Comparison of ENCODE assay signal across 8 cellular contexts in genomic region chr14:39430762-39431415, GRCh38. TPM values are rescaled to one million over a fixed set of nuclear protein-coding genes. Genes with fewer than 3 reads are reported as not detected.
A peak's percentile ranks its signal among the peaks of the same experiment; 100 is the strongest.
DNase-seq lines count a peak whose midpoint lies in the region; ATAC-seq and TF ChIP-seq lines count a peak whose summit lies in the region.

No MANE protein-coding gene starts in this region.

- no peaks in the 10 kb centered on the region for H3K36me3 ChIP-seq in IMR-90 (ENCODE audit: control insufficient read depth, insufficient read depth, low read length)

- H4K5ac ChIP-seq in IMR-90 (ENCODE audit: low read depth, low read length): no peak overlapping the region

- peak overlapping the region; percentile 38 for H3K27ac ChIP-seq in IMR-90 (ENCODE audit: insufficient read depth, low read length)

- no peak overlapping the region for H4K8ac ChIP-seq in IMR-90 (ENCODE audit: low read depth in 2 of 2, low read length in 2 of 2)

- no peak for ATAC-seq in IMR-90 (ENCODE audit: low read depth)

- peak overlapping the region; percentile 60 for H3K4me3 ChIP-seq in IMR-90 (ENCODE audit: insufficient read depth, low read depth, low read length)

- H2BK120ac ChIP-seq in IMR-90 (ENCODE audit: low read depth, low read length): no peak overlapping the region

- peak overlapping the region; percentile 30; the same call in 1 of the 2 replicates for H3K56ac ChIP-seq in IMR-90 (ENCODE audit: extremely low read depth, insufficient read depth, low read length)

- H3K4me3 Mint-ChIP-seq in activated CD4-positive, alpha-beta T cell treated with anti-CD3 and anti-CD28 coated beads, Interleukin-2, amount 10 ng/mL, durations not matched to agents 7 days and 5 days: peak overlapping the region; percentile 96
- H3K4me3 Mint-ChIP-seq in activated naive CD8-positive, alpha-beta T cell: peak overlapping the region; percentile 99
- peak overlapping the region; percentile 97 for H3K4me3 Mint-ChIP-seq in stimulated activated naive CD8-positive, alpha-beta T cell treated with anti-CD3 and anti-CD28 coated beads, Interleukin-15, Interleukin-2, amounts not matched to agents 100 ng/mL and 50 ng/mL, for 24 hours

- peak overlapping the region; percentile 76 for H3K4me2 ChIP-seq in IMR-90 (ENCODE audit: low read depth, low read length)

- H3K14ac ChIP-seq in IMR-90 (replicated peaks; ENCODE audit: low read depth, low read length): no peak overlapping the region; the same call in 1 of the 2 replicates

- peaks cover 10 to 33% of the 10 kb centered on the region in 2 experiments for H3K79me1 ChIP-seq in IMR-90 (ENCODE audit: low read depth in 1 of 2, low read length in 2 of 2)

- peaks cover 21% of the 10 kb centered on the region; the same call in 1 of the 2 replicates for H4K20me1 ChIP-seq in IMR-90 (ENCODE audit: insufficient read depth, low read length)

- TF ChIP-seq POLR2A in IMR-90 (IDR thresholded peaks at IDR 0.05; ENCODE audit: low read depth, low read length): no peak

- intact Hi-C loops in IMR-90 (cut with micrococcal nuclease): loop anchor here (1.0 to 5.0 kb wide), 3 partner anchors 164 to 324 kb away; partner anchors contain the start of gene TRAPPC6B

- no peak overlapping the region for H2BK15ac ChIP-seq in IMR-90 (ENCODE audit: low read depth, low read length)

- 93% methylated on average over 2 of the region's 19 CpGs; no CpG with 5 or more reads in 1 of the 2 experiments for WGBS in IMR-90 (ENCODE audit: extremely low coverage in 2 of 2, insufficient read length in 1 of 2), 2 experiments

- TF ChIP-seq RAD21 in IMR-90 (IDR thresholded peaks at IDR 0.05; ENCODE audit: low read length): no peak

- no peaks in the 10 kb centered on the region for H3K27me3 ChIP-seq in IMR-90 (ENCODE audit: control insufficient read depth, insufficient read depth, low read length)

- peak overlapping the region; percentile 97 for H3K27ac Mint-ChIP-seq in activated CD4-positive, alpha-beta T cell treated with anti-CD3 and anti-CD28 coated beads, Interleukin-2, amount 10 ng/mL, durations not matched to agents 7 days and 5 days
- H3K27ac Mint-ChIP-seq in activated naive CD8-positive, alpha-beta T cell: peak overlapping the region; percentile 93
- H3K27ac Mint-ChIP-seq in stimulated activated naive CD8-positive, alpha-beta T cell treated with anti-CD3 and anti-CD28 coated beads, Interleukin-15, Interleukin-2, amounts not matched to agents 100 ng/mL and 50 ng/mL, for 24 hours: peak overlapping the region; percentile 92

- H3K9me1 ChIP-seq in IMR-90 (ENCODE audit: insufficient read depth, low read length): no peaks in the 10 kb centered on the region

- H2BK5ac ChIP-seq in IMR-90 (ENCODE audit: low read depth, low read length, poor library complexity, severe bottlenecking): no peak overlapping the region

- no peaks in the 10 kb centered on the region for H3K9me3 Mint-ChIP-seq in activated CD4-positive, alpha-beta T cell treated with anti-CD3 and anti-CD28 coated beads, Interleukin-2, amount 10 ng/mL, durations not matched to agents 7 days and 5 days
- no peaks in the 10 kb centered on the region for H3K9me3 Mint-ChIP-seq in activated naive CD8-positive, alpha-beta T cell (ENCODE audit: low read depth)
- H3K9me3 Mint-ChIP-seq in stimulated activated naive CD8-positive, alpha-beta T cell treated with anti-CD3 and anti-CD28 coated beads, Interleukin-15, Interleukin-2, amounts not matched to agents 100 ng/mL and 50 ng/mL, for 24 hours: no peaks in the 10 kb centered on the region

- H3K18ac ChIP-seq in IMR-90 (ENCODE audit: low read depth, low read length): no peak overlapping the region

- peaks cover 7% of the 10 kb centered on the region for H3K36me3 Mint-ChIP-seq in activated CD4-positive, alpha-beta T cell treated with anti-CD3 and anti-CD28 coated beads, Interleukin-2, amount 10 ng/mL, durations not matched to agents 7 days and 5 days (ENCODE audit: low read depth)
- no peaks in the 10 kb centered on the region for H3K36me3 Mint-ChIP-seq in activated naive CD8-positive, alpha-beta T cell
- no peaks in the 10 kb centered on the region for H3K36me3 Mint-ChIP-seq in stimulated activated naive CD8-positive, alpha-beta T cell treated with anti-CD3 and anti-CD28 coated beads, Interleukin-15, Interleukin-2, amounts not matched to agents 100 ng/mL and 50 ng/mL, for 24 hours (ENCODE audit: low read depth)

- dilution Hi-C loops in IMR-90 (cut with HindIII; ENCODE audit: low sequenced_read_pairs, unreplicated experiment): no loop called here

- TF ChIP-seq CTCF in IMR-90 (conservative IDR thresholded peaks at IDR 0.05; ENCODE audit: low read depth, low read length): no peak

- no TSS peak for BruUV-seq in IMR-90 (replicated peaks; lab: Mats Ljungman, UMichigan)

- H2AFZ ChIP-seq in IMR-90 (replicated peaks; ENCODE audit: low read length, poor library complexity): peak overlapping the region; percentile 100

- H3K4me1 ChIP-seq in IMR-90 (ENCODE audit: control insufficient read depth, insufficient read depth, low read length): peaks cover 2% of the 10 kb centered on the region; the same call in 1 of the 2 replicates

- POLR2A ChIA-PET in activated CD4-positive, alpha-beta T cell treated with anti-CD3 and anti-CD28 coated beads, Interleukin-2, amount 10 ng/mL, durations not matched to agents 7 days and 5 days (lab: Charles Lee): interaction anchor here (1.1 kb wide), 1 partner anchor 245 kb away, joined by 3 read pairs; no protein-coding TSS in a partner anchor
- POLR2A ChIA-PET in IMR-90 (lab: Charles Lee; ENCODE audit: unreplicated experiment): interaction anchor here (0.7 kb wide), 1 partner anchor 328 kb away, joined by 3 read pairs; the partner anchor contains the start of gene SEC23A

- H2AK5ac ChIP-seq in IMR-90 (ENCODE audit: low read depth, low read length): no peak overlapping the region

- no peak overlapping the region for H4K91ac ChIP-seq in IMR-90 (ENCODE audit: insufficient read depth, low read depth, low read length)

- peaks cover 42% of the 10 kb centered on the region for H3K4me1 Mint-ChIP-seq in activated CD4-positive, alpha-beta T cell treated with anti-CD3 and anti-CD28 coated beads, Interleukin-2, amount 10 ng/mL, durations not matched to agents 7 days and 5 days
- H3K4me1 Mint-ChIP-seq in activated naive CD8-positive, alpha-beta T cell (ENCODE audit: low read depth): peaks cover 57% of the 10 kb centered on the region
- peaks cover 50% of the 10 kb centered on the region for H3K4me1 Mint-ChIP-seq in stimulated activated naive CD8-positive, alpha-beta T cell treated with anti-CD3 and anti-CD28 coated beads, Interleukin-15, Interleukin-2, amounts not matched to agents 100 ng/mL and 50 ng/mL, for 24 hours (ENCODE audit: low read depth)

- peak overlapping the region; percentile 62 for H2AK9ac ChIP-seq in IMR-90 (replicated peaks; ENCODE audit: low read depth, low read length, poor library complexity)

- no peaks in the 10 kb centered on the region for H3K9me3 ChIP-seq in IMR-90 (ENCODE audit: control insufficient read depth, insufficient read depth, low read length)

- peak overlapping the region; percentile 79 for H3K9ac ChIP-seq in IMR-90 (ENCODE audit: low read depth, low read length)

- H3K27me3 Mint-ChIP-seq in activated CD4-positive, alpha-beta T cell treated with anti-CD3 and anti-CD28 coated beads, Interleukin-2, amount 10 ng/mL, durations not matched to agents 7 days and 5 days: no peaks in the 10 kb centered on the region
- H3K27me3 Mint-ChIP-seq in activated naive CD8-positive, alpha-beta T cell: no peaks in the 10 kb centered on the region
- H3K27me3 Mint-ChIP-seq in stimulated activated naive CD8-positive, alpha-beta T cell treated with anti-CD3 and anti-CD28 coated beads, Interleukin-15, Interleukin-2, amounts not matched to agents 100 ng/mL and 50 ng/mL, for 24 hours: no peaks in the 10 kb centered on the region

- in situ Hi-C loops in IMR-90 (cut with MboI; ENCODE audit: low sequenced_read_pairs): no loop called here

- no peak overlapping the region for H3K4ac ChIP-seq in IMR-90 (ENCODE audit: low read depth, low read length)

- peak overlapping the region; percentile 6 for H3K23ac ChIP-seq in IMR-90 (ENCODE audit: low read depth, low read length)

- DNase-seq in activated CD4-positive, alpha-beta T cell treated with anti-CD3 and anti-CD28 coated beads, Interleukin-2, amount 10 ng/mL, durations not matched to agents 7 days and 5 days: no peak
- no peak for DNase-seq in activated CD4-positive, alpha-beta T cell treated with anti-CD3 and anti-CD28 coated beads for 4 hours
- DNase-seq in IMR-90 (peak; percentile 13), iPS-NIHi7 (ENCODE audit: extremely low spot score) (peak; percentile 10), COR-L47 (lab: John Stamatoyannopoulos, UW) (no peak)
- DNase-seq in effector CD8-positive, alpha-beta T cell (lab: John Stamatoyannopoulos, UW): no peak

- CTCF ChIA-PET in activated CD4-positive, alpha-beta T cell treated with anti-CD3 and anti-CD28 coated beads, Interleukin-2, amount 10 ng/mL, durations not matched to agents 7 days and 5 days (lab: Charles Lee): interaction anchor here (0.9 to 1.9 kb wide), 5 partner anchors 9 to 202 kb away, joined by 3 to 7 read pairs (median 3); no protein-coding TSS in a partner anchor
- CTCF ChIA-PET in IMR-90 (lab: Yijun Ruan, JAX): interaction anchor here (0.5 kb wide), 1 partner anchor 341 kb away, joined by 3 read pairs; no protein-coding TSS in a partner anchor

- no peak overlapping the region for H2BK20ac ChIP-seq in IMR-90 (ENCODE audit: low read depth, low read length)

TF ChIP-seq in IMR-90, 13 proteins besides CTCF, POLR2A, EP300 and RAD21 (continues in another document):
- TF ChIP-seq FOS (IDR thresholded peaks at IDR 0.05; ENCODE audit: low read depth, low read length): no peak
- no peak for TF ChIP-seq MAZ (IDR thresholded peaks at IDR 0.05; ENCODE audit: borderline replicate concordance, low read depth, low read length)
- no peak for TF ChIP-seq RFX5 (IDR thresholded peaks at IDR 0.05; ENCODE audit: low read depth, low read length)
- TF ChIP-seq USF2 (IDR thresholded peaks at IDR 0.05; ENCODE audit: low read depth, low read length): no peak
- TF ChIP-seq SMC3 (IDR thresholded peaks at IDR 0.05; ENCODE audit: low read depth, low read length): no peak
- TF ChIP-seq MAFK (IDR thresholded peaks at IDR 0.05; ENCODE audit: low read depth, low read length): no peak
- TF ChIP-seq BHLHE40 (IDR thresholded peaks at IDR 0.05; ENCODE audit: low read depth, low read length): peak; percentile 29; the same call in 1 of the 2 replicates

RNA-seq across cellular contexts. Expression of gene FBXO33, which starts 1.3 kb away (rescaled TPM):
- 10 to 100 TPM; 17.0 to 18.3 TPM for total RNA-seq in activated CD4-positive, alpha-beta T cell treated with anti-CD3 and anti-CD28 coated beads, Interleukin-2, amount 10 ng/mL, durations not matched to agents 7 days and 5 days
- total RNA-seq in IMR-90 (2012; rRNA removed): 10.0 and 16.1 TPM in 2 replicates
- 6.1 and 7.6 TPM in 2 replicates for polyA plus RNA-seq in IMR-90 (2012; rRNA removed)
- 2.7 and 3.2 TPM in 2 replicates for polyA plus RNA-seq in IMR-90 (2012; cell fraction: cytosol; rRNA removed)
- polyA plus RNA-seq in IMR-90 (2012; cell fraction: nucleus; rRNA removed; ENCODE audit: low replicate concordance): 2.3 and 7.4 TPM in 2 replicates

Comparison
In these comparisons a context has a peak if more than half of its experiments do, and no peak if none do; other contexts are left out.
1. DNase-seq: peak in IMR-90 (single experiment) and iPS-NIHi7 (single experiment); none in activated CD4-positive, alpha-beta T cell treated with anti-CD3 and anti-CD28 coated beads, Interleukin-2, amount 10 ng/mL, durations not matched to agents 7 days and 5 days (single experiment), activated CD4-positive, alpha-beta T cell treated with anti-CD3 and anti-CD28 coated beads for 4 hours (0 of 2), COR-L47 (single experiment) and effector CD8-positive, alpha-beta T cell (single experiment).
2. Peak in every context shown above with its lines, with median percentiles within 50 percentile points of each other: H3K27ac Mint-ChIP-seq and H3K4me3 Mint-ChIP-seq.